In the genomic region with DNA sequence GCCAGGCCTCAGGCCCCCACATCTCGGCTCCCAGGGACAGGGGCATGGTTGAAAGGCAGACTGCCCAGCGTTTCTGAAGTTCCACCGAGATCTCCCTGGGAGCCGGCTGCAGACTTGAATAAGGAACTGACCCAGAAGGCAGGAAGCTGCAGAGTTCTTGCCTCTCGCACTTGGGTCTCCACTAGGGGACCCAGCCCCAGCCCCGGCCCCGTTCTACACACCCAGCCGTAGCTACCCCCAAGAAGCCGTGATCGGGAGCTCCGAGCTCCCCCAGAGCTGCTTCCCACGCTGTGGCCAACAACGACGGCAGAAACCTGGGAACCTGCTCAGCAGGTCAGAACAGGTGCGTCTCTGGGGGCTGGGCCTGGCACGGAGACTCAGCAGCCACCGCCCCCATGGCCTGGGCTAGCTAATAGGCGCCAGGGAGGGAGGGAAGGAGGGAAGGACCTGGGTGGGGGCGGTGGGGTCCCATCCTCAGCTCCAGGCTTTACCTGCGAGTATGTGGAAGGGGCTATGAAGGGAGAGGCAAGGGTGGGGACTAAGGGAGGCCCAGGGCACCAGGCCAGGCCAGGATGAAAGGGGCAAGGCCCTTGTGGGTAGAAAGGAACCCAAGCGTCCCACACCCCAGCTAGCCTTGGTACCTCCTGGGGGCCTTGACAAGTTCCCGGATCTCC, we compare ENCODE assay signal across 15 cellular contexts. TPM values are rescaled to one million over a fixed set of nuclear protein-coding genes. Genes with fewer than 3 reads are reported as not detected.
A peak's percentile ranks its signal among the peaks of the same experiment; 100 is the strongest.
DNase-seq lines count a peak whose midpoint lies in the region; FAIRE-seq and TF ChIP-seq lines count a peak whose summit lies in the region.
"Had no signal": no experiment of that assay in that cellular context is flagged by ENCODE, and none has a peak within 500 bp of the region (broad histone marks: within the 10 kb centered on the region; RNA-seq: fewer than 3 reads in every experiment).

A gene (minus strand): TSS at position 308 of the 674 bp plus-strand sequence. CDS start 262 bp downstream, at position 46.

- no peak within 1 kb of the TSS for H3K9ac ChIP-seq in neural progenitor cell

- peak; percentile 21 for DNase-seq in COLO668 (lab: John Stamatoyannopoulos, UW; ENCODE audit: unreplicated experiment)
- peak; percentile 37 for DNase-seq in MV-4-11 (lab: John Stamatoyannopoulos, UW)
- DNase-seq in neural progenitor cell (ENCODE audit: low spot score): no peak
- DNase-seq in NCI-H2227 treated with DMSO at 0.1 percent for 48 hours (lab: John Stamatoyannopoulos, UW): no peak
- no peak for DNase-seq in RCC 7860 (ENCODE audit: low spot score)
- DNase-seq in C1 segment of cervical spinal cord (lab: John Stamatoyannopoulos, UW): no peak
- no peak for DNase-seq in activated CD4-positive, alpha-beta T cell treated with anti-CD3 and anti-CD28 coated beads for 48 hours
- DNase-seq: activated CD8-positive, alpha-beta T cell treated with anti-CD3 and anti-CD28 coated beads for 36 hours; NCI-H69; occipital lobe; stimulated activated CD4-positive, alpha-beta T cell treated with anti-CD3 and anti-CD28 coated beads, Interleukin-2, amount 100 ng/mL, for 48 hours had no signal

- H3K4me1 ChIP-seq in esophagus (ENCODE audit: control insufficient read depth in 2 of 2, insufficient read depth in 2 of 2, low read length in 1 of 2) (peaks cover 0 to 23% of the 10 kb centered on the region in 2 donors), neural progenitor cell (peaks cover 11% of the 10 kb centered on the region)

- no peak within 1 kb of the TSS for H3K4me3 Mint-ChIP-seq in neural progenitor cell
- H3K4me3 Mint-ChIP-seq: activated CD8-positive, alpha-beta T cell treated with anti-CD3 and anti-CD28 coated beads for 36 hours; CD4-positive, alpha-beta T cell had no signal

- H3K36me3 ChIP-seq in esophagus (ENCODE audit: control insufficient read depth in 2 of 2, insufficient read depth in 2 of 2, low read length in 1 of 2) (no peaks in the 10 kb centered on the region), neural progenitor cell (no peaks in the 10 kb centered on the region)

- peak within 1 kb of the TSS; percentile 68 to 73 for H3K4me3 ChIP-seq in esophagus (ENCODE audit: low read depth in 1 of 2, low read length in 2 of 2)
- no peak within 1 kb of the TSS for H3K4me3 ChIP-seq in neural progenitor cell

- H4K20me1 ChIP-seq in neural progenitor cell (ENCODE audit: low read depth): no peaks in the 10 kb centered on the region

- no peaks in the 10 kb centered on the region for H3K27me3 ChIP-seq in esophagus (ENCODE audit: control insufficient read depth in 1 of 2, insufficient read depth in 2 of 2, low read length in 2 of 2)
- H3K27me3 ChIP-seq in neural progenitor cell: no peaks in the 10 kb centered on the region

- peak within 1 kb of the TSS; percentile 3 for H3K27ac Mint-ChIP-seq in neural progenitor cell
- H3K27ac Mint-ChIP-seq: activated CD8-positive, alpha-beta T cell treated with anti-CD3 and anti-CD28 coated beads for 36 hours; CD4-positive, alpha-beta T cell had no signal

- H2AFZ ChIP-seq in neural progenitor cell (replicated peaks): no peak within 1 kb of the TSS

- H3K27ac ChIP-seq in esophagus (ENCODE audit: low read depth in 2 of 2, low read length in 1 of 2) (peak within 1 kb of the TSS; percentile 94 to 96), neural progenitor cell (no peak within 1 kb of the TSS)

- H3K27me3 Mint-ChIP-seq in neural progenitor cell (ENCODE audit: insufficient read depth, low read depth): peaks cover 2% of the 10 kb centered on the region
- H3K27me3 Mint-ChIP-seq: activated CD8-positive, alpha-beta T cell treated with anti-CD3 and anti-CD28 coated beads for 36 hours; CD4-positive, alpha-beta T cell had no signal

- H3K79me2 ChIP-seq in neural progenitor cell (ENCODE audit: low read depth): no peaks in the 10 kb centered on the region

- no peak for FAIRE-seq in RCC 7860 (lab: Jason Lieb, UNC)
- FAIRE-seq: endometrium had no signal

- H3K9me3 ChIP-seq in esophagus (ENCODE audit: control insufficient read depth in 2 of 2, insufficient read depth in 1 of 2, low read depth in 1 of 2, low read length in 1 of 2): no peaks in the 10 kb centered on the region
- H3K9me3 ChIP-seq in neural progenitor cell (ENCODE audit: low read depth): no peaks in the 10 kb centered on the region

- H3K4me2 ChIP-seq in neural progenitor cell: no peak within 1 kb of the TSS

- peaks cover 13% of the 10 kb centered on the region for H3K4me1 Mint-ChIP-seq in neural progenitor cell

- no peaks in the 10 kb centered on the region for H3F3A ChIP-seq in neural progenitor cell (ENCODE audit: low read depth)

- no peak for TF ChIP-seq CTCF in neural progenitor cell (IDR thresholded peaks at IDR 0.05)

- 35 to 47% methylated on average over 22 of the region's 22 CpGs for WGBS in esophagus, 2 donors

- H3K9me3 Mint-ChIP-seq in neural progenitor cell: no peaks in the 10 kb centered on the region
- H3K9me3 Mint-ChIP-seq: activated CD8-positive, alpha-beta T cell treated with anti-CD3 and anti-CD28 coated beads for 36 hours; CD4-positive, alpha-beta T cell had no signal

- H3K36me3 Mint-ChIP-seq in neural progenitor cell: no peaks in the 10 kb centered on the region

RNA-seq across cellular contexts. Expression of the gene that starts here (rescaled TPM):
- polyA plus RNA-seq in esophagus: 10 to 100 TPM; 44.9 to 80.5 TPM
- 0.06 TPM in 1 of 2 replicates, not detected in the other for total RNA-seq in neural progenitor cell (ENCODE audit: low replicate concordance)
- total RNA-seq: activated CD8-positive, alpha-beta T cell treated with anti-CD3 and anti-CD28 coated beads for 36 hours; M059J; occipital lobe had no signal

Comparison
In these comparisons a context has a peak if more than half of its experiments do, and no peak if none do; other contexts are left out.
1. DNase-seq: peak in COLO668 (single experiment) and MV-4-11 (single experiment); none in neural progenitor cell (single experiment), NCI-H2227 treated with DMSO at 0.1 percent for 48 hours (single experiment), RCC 7860 (single experiment), C1 segment of cervical spinal cord (0 of 14) and activated CD4-positive, alpha-beta T cell treated with anti-CD3 and anti-CD28 coated beads for 48 hours (single experiment).